In the genomic region with DNA sequence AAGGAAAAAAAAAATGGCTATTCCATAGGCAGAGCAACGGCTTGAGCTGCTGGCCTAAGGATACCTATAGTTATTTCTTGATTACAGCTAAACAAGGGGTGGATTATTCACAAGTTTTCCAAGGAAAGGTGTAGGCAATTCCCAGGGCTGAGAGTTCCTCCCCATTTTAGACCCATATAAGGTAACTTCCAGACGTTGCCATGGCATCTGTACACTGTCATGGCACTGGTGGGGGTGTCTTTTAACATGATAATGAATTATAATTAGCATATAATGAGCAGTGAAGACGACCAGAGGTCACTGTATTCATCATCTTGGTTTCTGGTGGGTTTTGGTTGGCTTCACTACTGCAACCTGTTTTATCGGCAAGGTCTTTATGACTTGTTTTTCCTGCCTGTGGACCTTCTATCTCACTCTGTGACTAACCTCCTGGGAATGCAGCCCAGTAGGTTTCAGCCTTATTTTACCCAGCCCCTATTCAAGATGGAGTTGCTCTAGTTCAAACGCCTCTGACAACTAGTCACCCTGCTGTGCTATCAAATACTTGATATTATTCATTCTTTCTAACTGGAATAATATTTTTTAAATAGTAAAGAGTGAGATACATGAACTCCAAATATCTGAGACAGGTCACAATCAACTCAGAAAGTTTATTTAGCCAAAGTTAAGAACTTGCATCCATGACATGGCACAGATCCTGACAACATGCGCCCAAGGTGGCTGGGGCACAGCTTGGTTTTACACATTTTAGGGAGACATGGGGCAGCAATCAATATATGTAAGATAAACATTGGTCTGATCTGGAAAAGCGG, we compare ENCODE assay signal across 8 cellular contexts. TPM values are rescaled to one million over a fixed set of nuclear protein-coding genes. Genes with fewer than 3 reads are reported as not detected.
DNase-seq lines count a peak whose midpoint lies in the region; ATAC-seq, FAIRE-seq and TF ChIP-seq lines count a peak whose summit lies in the region.

No MANE protein-coding gene starts in this region.

- H3K36me3 Mint-ChIP-seq in astrocyte (ENCODE audit: low read depth, unreplicated experiment): no peaks in the 10 kb centered on the region
- H3K36me3 Mint-ChIP-seq in CD14-positive monocyte: peaks cover 3% of the 10 kb centered on the region in 2 donors

- TF ChIP-seq RAD21 in HepG2 (CRISPR knock-in tag; IDR thresholded peaks at IDR 0.05): no peak

- peak overlapping the region; percentile 77 for H3K4me2 ChIP-seq in HepG2 (ENCODE audit: low read depth, low read length)
- peak overlapping the region; percentile 95 for H3K4me2 ChIP-seq in astrocyte (ENCODE audit: low read length)

- no peaks in the 10 kb centered on the region for H4K20me1 ChIP-seq in HepG2 (ENCODE audit: insufficient read depth, low read length)
- H4K20me1 ChIP-seq in astrocyte (ENCODE audit: insufficient read depth, low read length): no peaks in the 10 kb centered on the region

- H3K9ac ChIP-seq in HepG2 (ENCODE audit: insufficient read depth, low read depth, low read length) (peak overlapping the region; percentile 94; the same call in 1 of the 2 replicates), astrocyte (ENCODE audit: low read length) (peak overlapping the region; percentile 97)

- in situ Hi-C loops in HepG2 (cut with HindIII; ENCODE audit: extremely low pct_ligation_motif_present, low pct_unique_long_range_greater_than_20kb): no loop called here

- no peak for FAIRE-seq in HepG2 (lab: Jason Lieb, UNC)
- no peak for FAIRE-seq in astrocyte (lab: Jason Lieb, UNC)

- no peak for TF ChIP-seq EP300 in HepG2 (IDR thresholded peaks at IDR 0.05; ENCODE audit: low read depth in 2 of 2, low read length in 2 of 2)
- TF ChIP-seq EP300 in HepG2 (CRISPR knock-in tag; IDR thresholded peaks at IDR 0.05; ENCODE audit: borderline replicate concordance): no peak

- DNase-seq in HepG2 (ENCODE audit: low spot score): no peak
- no peak for DNase-seq in right lobe of liver
- DNase-seq in astrocyte (ENCODE audit: low read depth): peak; percentile 68
- DNase-seq in left kidney (ENCODE audit: low read depth, low spot score): peak; percentile 4
- no peak for DNase-seq in vagina (ENCODE audit: extremely low spot score in 2 of 2)
- DNase-seq in dedifferentiated amniotic fluid mesenchymal stem cell (ENCODE audit: extremely low spot score): no peak
- DNase-seq in CD14-positive monocyte (ENCODE audit: low spot score): no peak

- TF ChIP-seq CTCF in HepG2 (CRISPR knock-in tag; IDR thresholded peaks at IDR 0.05): no peak
- TF ChIP-seq CTCF in right lobe of liver (IDR thresholded peaks at IDR 0.05): no peak
- TF ChIP-seq CTCF in astrocyte (IDR thresholded peaks at IDR 0.05; ENCODE audit: insufficient read depth, low read depth, low read length): no peak
- TF ChIP-seq CTCF in vagina (IDR thresholded peaks at IDR 0.05): no peak
- TF ChIP-seq CTCF in CD14-positive monocyte (IDR thresholded peaks at IDR 0.05): no peak

- no peaks in the 10 kb centered on the region for H3K9me3 Mint-ChIP-seq in astrocyte (ENCODE audit: unreplicated experiment)
- no peaks in the 10 kb centered on the region for H3K9me3 Mint-ChIP-seq in CD14-positive monocyte

- no TSS peak for BruUV-seq in HepG2 (replicated peaks; lab: Mats Ljungman, UMichigan)

- peak overlapping the region; percentile 70 to 93 (median 83); a peak in 4 of 6 replicates for H3K4me3 ChIP-seq in HepG2 (replicated peaks in 1 of 3; ENCODE audit: insufficient read depth in 1 of 3, low read depth in 2 of 3, low read length in 3 of 3)
- peak overlapping the region in 1 of 3 donors; percentile 85 for H3K4me3 ChIP-seq in right lobe of liver
- H3K4me3 ChIP-seq in astrocyte (ENCODE audit: insufficient read depth, low read depth, low read length): peak overlapping the region; percentile 99
- H3K4me3 ChIP-seq in vagina: peak overlapping the region; percentile 79 to 92

- H3K27me3 Mint-ChIP-seq in astrocyte (ENCODE audit: low read depth, unreplicated experiment) (no peaks in the 10 kb centered on the region), CD14-positive monocyte (ENCODE audit: low read depth in 3 of 3) (no peaks in the 10 kb centered on the region)

- H3K4me1 ChIP-seq in HepG2 (ENCODE audit: insufficient read depth, low read length): peaks cover 24% of the 10 kb centered on the region
- peaks cover 0 to 8% (median 4%) of the 10 kb centered on the region in 4 donors for H3K4me1 ChIP-seq in right lobe of liver
- H3K4me1 ChIP-seq in astrocyte (ENCODE audit: insufficient read depth, low read length): peaks cover 14% of the 10 kb centered on the region
- H3K4me1 ChIP-seq in vagina: peaks cover 34% of the 10 kb centered on the region

- no peaks in the 10 kb centered on the region for H3K9me3 ChIP-seq in HepG2 (ENCODE audit: low read length)
- no peaks in the 10 kb centered on the region for H3K9me3 ChIP-seq in right lobe of liver
- no peaks in the 10 kb centered on the region for H3K9me3 ChIP-seq in astrocyte (ENCODE audit: insufficient read depth, low read depth, low read length)
- H3K9me3 ChIP-seq in vagina: no peaks in the 10 kb centered on the region

- no peak overlapping the region for H2AFZ ChIP-seq in HepG2 (ENCODE audit: low read length)
- peak overlapping the region; percentile 37 for H2AFZ ChIP-seq in astrocyte (ENCODE audit: low read depth, low read length)

- 91% methylated on average over 7 of the region's 7 CpGs for WGBS in HepG2 (ENCODE audit: low lambda C conversion rate)
- WGBS in right lobe of liver (ENCODE audit: insufficient coverage, low coverage, low lambda C conversion rate, missing lambda C conversion rate): 57% methylated on average over 7 of the region's 7 CpGs

- ATAC-seq in HepG2: no peak
- ATAC-seq in right lobe of liver: no peak
- ATAC-seq in GM19035 (IDR thresholded peaks at IDR 0.05; ENCODE audit: unreplicated experiment): no peak

- CTCF ChIA-PET in HepG2 (lab: Yijun Ruan, JAX; ENCODE audit: low intra/inter-chr PET ratio, low total read pairs): no interaction called here

- H3K27ac ChIP-seq in HepG2 (ENCODE audit: extremely low read length, insufficient read depth, low read length): no peak overlapping the region
- H3K27ac ChIP-seq in right lobe of liver: no peak overlapping the region
- peak overlapping the region; percentile 98 for H3K27ac ChIP-seq in astrocyte (ENCODE audit: low read depth, low read length)
- no peak overlapping the region for H3K27ac ChIP-seq in vagina

- H3K4me3 Mint-ChIP-seq in astrocyte (ENCODE audit: unreplicated experiment) (peak overlapping the region; percentile 99), CD14-positive monocyte (peak overlapping the region in 1 of 2 donors; percentile 66)

- H3K27ac Mint-ChIP-seq in astrocyte (ENCODE audit: unreplicated experiment): peak overlapping the region; percentile 99
- peak overlapping the region in 3 of 7 donors; percentile 5 to 34 (median 21) for H3K27ac Mint-ChIP-seq in CD14-positive monocyte

- H3K4me1 Mint-ChIP-seq in astrocyte (ENCODE audit: low read depth, unreplicated experiment) (peaks cover 15% of the 10 kb centered on the region), CD14-positive monocyte (peaks cover 17% of the 10 kb centered on the region)

- H3K27me3 ChIP-seq in HepG2 (ENCODE audit: control insufficient read depth in 1 of 2, insufficient read depth in 2 of 2, low read length in 2 of 2) (no peaks in the 10 kb centered on the region; a peak in 1 of 5 replicates), right lobe of liver (no peaks in the 10 kb centered on the region), astrocyte (ENCODE audit: insufficient read depth, low read length) (no peaks in the 10 kb centered on the region), vagina (no peaks in the 10 kb centered on the region)

- TF ChIP-seq POLR2A in HepG2 (IDR thresholded peaks at IDR 0.05; ENCODE audit: insufficient read depth in 1 of 2, low read depth in 2 of 2, low read length in 2 of 2) (no peak), right lobe of liver (IDR thresholded peaks at IDR 0.05) (no peak), vagina (IDR thresholded peaks at IDR 0.05) (no peak)

- intact Hi-C loops in HepG2 (cut with micrococcal nuclease; ENCODE audit: unreplicated experiment) (loop anchor here (2.0 kb wide), 1 partner anchor 377 kb away; a partner anchor contains a TSS), right lobe of liver (cut with DNase I) (no loop called here), vagina (cut with DNase I) (no loop called here), CD14-positive monocyte (cut with micrococcal nuclease) (loop anchor here in 1 of 2 donors (5.0 kb wide), 1 partner anchor 377 kb away; a partner anchor contains a TSS)

- H3K79me2 ChIP-seq in HepG2 (ENCODE audit: insufficient read depth, low read length) (peaks cover 22% of the 10 kb centered on the region), astrocyte (ENCODE audit: insufficient read depth, low read length) (peaks cover 37% of the 10 kb centered on the region)

- POLR2A ChIA-PET in HepG2 (lab: Yijun Ruan, JAX): no interaction called here

- no peaks in the 10 kb centered on the region; a peak in 1 of 5 replicates for H3K36me3 ChIP-seq in HepG2 (replicated peaks in 1 of 2; ENCODE audit: control insufficient read depth in 1 of 2, insufficient read depth in 2 of 2, low read length in 2 of 2)
- H3K36me3 ChIP-seq in right lobe of liver: peaks cover 0 to 4% (median 0%) of the 10 kb centered on the region in 4 donors
- H3K36me3 ChIP-seq in astrocyte (ENCODE audit: insufficient read depth, low read length): no peaks in the 10 kb centered on the region
- peaks cover 0 to 8% of the 10 kb centered on the region in 2 donors for H3K36me3 ChIP-seq in vagina

RNA-seq across cellular contexts. Expression of a gene that starts 1.4 kb away (rescaled TPM):
- total RNA-seq in HepG2 (2016; rRNA removed; fragmentation: Illumina TruSeq; extraction: Trizol): 16.3 and 24.7 TPM in 2 replicates
- total RNA-seq in HepG2 (2016; cell fraction: cytosol; rRNA removed; fragmentation: Illumina TruSeq; extraction: Trizol; ENCODE audit: low read depth): 1.4 and 2.9 TPM in 2 replicates
- total RNA-seq in HepG2 (2016; cell fraction: insoluble cytoplasmic fraction; rRNA removed; fragmentation: Illumina TruSeq; extraction: Trizol): 15.5 and 23.9 TPM in 2 replicates
- 4.3 and 5.0 TPM in 2 replicates for total RNA-seq in HepG2 (2016; cell fraction: membrane; rRNA removed; fragmentation: Illumina TruSeq; extraction: Trizol)
- 33.4 and 33.5 TPM in 2 replicates for total RNA-seq in HepG2 (2016; cell fraction: nucleus; rRNA removed; fragmentation: Illumina TruSeq; extraction: Trizol)
- 7.4 and 8.8 TPM in 2 replicates for polyA plus RNA-seq in HepG2 (2011; rRNA removed)
- polyA plus RNA-seq in HepG2 (2011; cell fraction: cytosol; rRNA removed): 2.1 and 4.2 TPM in 2 replicates
- polyA plus RNA-seq in HepG2 (2011; cell fraction: nucleus; rRNA removed): 6.8 and 8.2 TPM in 2 replicates
- 14.8 and 22.3 TPM in 2 replicates for polyA plus RNA-seq in HepG2 (2012)
- 0.82 and 0.85 TPM in 2 replicates for polyA plus RNA-seq in HepG2 (2016; cell fraction: cytosol; fragmentation: Illumina TruSeq; extraction: Trizol; ENCODE audit: low read depth)
- polyA plus RNA-seq in HepG2 (2016; cell fraction: insoluble cytoplasmic fraction; fragmentation: Illumina TruSeq; extraction: Trizol; ENCODE audit: low read depth): 11.1 and 11.4 TPM in 2 replicates
- 1.7 and 2.2 TPM in 2 replicates for polyA plus RNA-seq in HepG2 (2016; cell fraction: membrane; fragmentation: Illumina TruSeq; extraction: Trizol; ENCODE audit: low read depth)
- polyA plus RNA-seq in HepG2 (2016; cell fraction: nucleus; fragmentation: Illumina TruSeq; extraction: Trizol; ENCODE audit: insufficient read depth, low read depth): 35.0 and 36.6 TPM in 2 replicates
- 2.5 and 3.2 TPM in 2 replicates for polyA minus RNA-seq in HepG2 (2011; rRNA and poly(A)+ RNA removed; ENCODE audit: low replicate concordance)
- polyA minus RNA-seq in HepG2 (2011; cell fraction: cytosol; rRNA and poly(A)+ RNA removed): 10.5 and 11.4 TPM in 2 replicates
- 19.5 and 20.1 TPM in 2 replicates for polyA minus RNA-seq in HepG2 (2011; cell fraction: nucleus; rRNA and poly(A)+ RNA removed)
- total RNA-seq in right lobe of liver: 10 to 100 TPM; 15.1 to 17.5 (median 15.9) TPM
- 19.5 and 21.6 TPM in 2 replicates for total RNA-seq in astrocyte
- total RNA-seq in vagina: 17.7 TPM
- polyA plus RNA-seq in CD14-positive monocyte: 10 to 100 TPM; 12.6 to 16.3 TPM

RNA-seq across cellular contexts. Expression of a gene that starts 42.7 kb away (rescaled TPM):
- total RNA-seq in HepG2 (2016; rRNA removed; fragmentation: Illumina TruSeq; extraction: Trizol) (not detected in 2 replicates), right lobe of liver (under 1 TPM in 4 of 6 experiments, not detected in 2; 0.20 to 0.33 (median 0.28) TPM), astrocyte (not detected in 2 replicates), vagina (21.4 TPM)
- not detected in 2 replicates for total RNA-seq in HepG2 (2016; cell fraction: cytosol; rRNA removed; fragmentation: Illumina TruSeq; extraction: Trizol; ENCODE audit: low read depth)
- not detected in 2 replicates for total RNA-seq in HepG2 (2016; cell fraction: insoluble cytoplasmic fraction; rRNA removed; fragmentation: Illumina TruSeq; extraction: Trizol)
- total RNA-seq in HepG2 (2016; cell fraction: membrane; rRNA removed; fragmentation: Illumina TruSeq; extraction: Trizol): not detected in 2 replicates
- total RNA-seq in HepG2 (2016; cell fraction: nucleus; rRNA removed; fragmentation: Illumina TruSeq; extraction: Trizol): not detected in 2 replicates
- polyA plus RNA-seq in HepG2 (2011; rRNA removed) (not detected in 2 replicates), CD14-positive monocyte (not detected)
- polyA plus RNA-seq in HepG2 (2011; cell fraction: cytosol; rRNA removed): not detected in 2 replicates
- polyA plus RNA-seq in HepG2 (2011; cell fraction: nucleus; rRNA removed): not detected in 2 replicates
- polyA plus RNA-seq in HepG2 (2012): not detected in 2 replicates
- polyA plus RNA-seq in HepG2 (2016; cell fraction: cytosol; fragmentation: Illumina TruSeq; extraction: Trizol; ENCODE audit: low read depth): not detected in 2 replicates
- polyA plus RNA-seq in HepG2 (2016; cell fraction: insoluble cytoplasmic fraction; fragmentation: Illumina TruSeq; extraction: Trizol; ENCODE audit: low read depth): not detected in 2 replicates
- polyA plus RNA-seq in HepG2 (2016; cell fraction: membrane; fragmentation: Illumina TruSeq; extraction: Trizol; ENCODE audit: low read depth): not detected in 2 replicates
- not detected in 2 replicates for polyA plus RNA-seq in HepG2 (2016; cell fraction: nucleus; fragmentation: Illumina TruSeq; extraction: Trizol; ENCODE audit: insufficient read depth, low read depth)
- not detected in 2 replicates for polyA minus RNA-seq in HepG2 (2011; rRNA and poly(A)+ RNA removed; ENCODE audit: low replicate concordance)
- not detected in 2 replicates for polyA minus RNA-seq in HepG2 (2011; cell fraction: cytosol; rRNA and poly(A)+ RNA removed)
- polyA minus RNA-seq in HepG2 (2011; cell fraction: nucleus; rRNA and poly(A)+ RNA removed): not detected in 2 replicates

Comparison
In these comparisons a context has a peak if more than half of its experiments do, and no peak if none do; other contexts are left out.
1. DNase-seq: peak in astrocyte (single experiment) and left kidney (single experiment); none in HepG2 (single experiment), right lobe of liver (0 of 3), vagina (0 of 2), dedifferentiated amniotic fluid mesenchymal stem cell (single experiment) and CD14-positive monocyte (single experiment).
2. RNA of a gene that starts 42.7 kb away (total RNA-seq): 21.4 TPM in vagina (single experiment); 0.20 to 0.33 TPM in right lobe of liver, not detected in HepG2 and not detected in astrocyte; every median in the first group is over 10 times any median in the second.